Comparison of ENCODE assay signal across 16 cellular contexts in the genomic region with DNA sequence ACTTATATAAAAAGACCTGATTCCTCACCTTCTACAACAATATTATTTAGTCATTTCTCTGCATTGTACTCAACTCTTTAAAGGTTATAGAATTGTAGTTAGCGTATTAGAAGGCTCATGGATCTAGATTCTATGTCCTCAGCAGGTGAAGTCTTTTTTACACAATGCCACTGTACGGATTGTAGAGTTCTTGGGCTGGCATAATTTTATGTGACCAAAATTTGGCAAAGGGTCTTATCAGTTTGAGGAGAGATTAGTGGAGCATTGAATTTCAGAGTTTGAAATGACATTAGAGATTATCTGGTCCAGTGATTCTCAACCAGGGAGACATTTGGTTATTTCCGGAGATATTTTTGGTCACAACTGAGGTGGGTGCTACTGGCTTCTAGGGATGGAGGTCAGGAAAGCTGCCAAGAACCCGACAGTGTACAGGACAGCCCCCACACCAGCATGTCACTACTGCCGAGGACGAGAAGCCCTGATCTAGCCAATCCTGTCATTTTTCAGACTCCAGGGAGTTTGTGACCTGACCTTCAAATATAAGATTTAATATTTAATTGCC.
"Had no signal": no experiment of that assay in that cellular context is flagged by ENCODE, and none has a peak within 500 bp of the region (broad histone marks: within the 10 kb centered on the region; RNA-seq: fewer than 3 reads in every experiment).

No MANE protein-coding gene starts in this region.

- H3K27me3 ChIP-seq: ascending aorta, breast epithelium, hepatocyte, right atrium auricular region, suprapubic skin, transverse colon, uterus had no signal

- H3K4me1 ChIP-seq: ascending aorta, breast epithelium, prostate gland, suprapubic skin, transverse colon, uterus had no signal

- H3K4me2 ChIP-seq: hepatocyte had no signal

- H3K36me3 ChIP-seq: ascending aorta, breast epithelium, prostate gland, right atrium auricular region, suprapubic skin, transverse colon, uterus had no signal

- H3K9me3 ChIP-seq: ascending aorta, breast epithelium, prostate gland, right atrium auricular region, suprapubic skin, transverse colon, uterus had no signal

- H2AFZ ChIP-seq: hepatocyte had no signal

- H3K4me3 ChIP-seq: ascending aorta, breast epithelium, hepatocyte, prostate gland, right atrium auricular region, suprapubic skin, transverse colon, uterus had no signal

- ATAC-seq: left lobe of liver; stimulated activated naive CD8-positive, alpha-beta T cell treated with anti-CD3 and anti-CD28 coated beads, Interleukin-15, amount 100 ng/mL, for 72 hours had no signal

- H3K27ac ChIP-seq: ascending aorta, breast epithelium, hepatocyte, prostate gland, right atrium auricular region, suprapubic skin, transverse colon, uterus had no signal

- DNase-seq: activated CD4-positive, CD25-positive, alpha-beta regulatory T cell treated with anti-CD3 and anti-CD28 coated beads, Interleukin-2, amount 50 U/mL, for 72 hours; activated CD8-positive, alpha-beta memory T cell treated with anti-CD3 and anti-CD28 coated beads for 24 hours; activated gamma-delta T cell; effector memory CD4-positive, alpha-beta T cell; islet precursor cell; mammary epithelial cell; stimulated activated naive CD8-positive, alpha-beta T cell treated with anti-CD3 and anti-CD28 coated beads, Interleukin-15, amount 100 ng/mL, for 72 hours; transverse colon; uterus had no signal
